ENCODE assay signal across 10 cellular contexts in the genomic region with DNA sequence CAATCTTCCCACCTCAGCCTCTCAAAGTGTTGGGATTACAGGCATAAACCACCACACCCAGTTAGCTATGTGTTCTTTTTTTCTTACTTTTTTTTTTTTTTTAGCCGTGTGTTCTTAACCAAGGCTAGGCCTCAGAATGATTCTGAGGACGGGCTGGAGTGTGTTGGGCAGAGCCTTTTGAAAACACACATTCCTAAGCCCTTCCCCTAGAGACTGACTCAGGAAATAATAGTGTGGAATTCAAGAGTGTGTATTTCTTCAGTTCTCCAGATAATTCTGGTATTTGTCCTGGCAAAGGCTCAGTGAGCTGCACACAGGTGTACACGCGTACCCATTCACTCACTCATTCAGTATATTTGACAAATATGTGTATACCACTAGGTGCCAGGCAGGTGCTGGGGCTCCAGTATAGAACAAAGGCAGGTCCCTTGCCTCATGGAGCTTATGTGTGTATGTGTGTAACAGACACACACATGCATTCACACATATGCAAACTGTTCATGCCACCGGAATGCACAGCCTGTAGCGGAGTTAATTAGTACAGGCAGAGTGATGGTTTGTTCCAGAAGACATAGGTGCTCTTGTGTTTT.
DNase-seq lines count a peak whose midpoint lies in the region; ATAC-seq and TF ChIP-seq lines count a peak whose summit lies in the region.
"Had no signal": no experiment of that assay in that cellular context is flagged by ENCODE, and none has a peak within 500 bp of the region (broad histone marks: within the 10 kb centered on the region; RNA-seq: fewer than 3 reads in every experiment).

No MANE protein-coding gene starts in this region.

- peaks cover 51% of the 10 kb centered on the region for H3K36me3 Mint-ChIP-seq in T-helper 2 cell treated with Interferon-gamma antibody and Interleukin-4, amounts not matched to agents 5 μg/mL and 100 μg/mL, for 36 hours (ENCODE audit: low read depth)
- H3K36me3 Mint-ChIP-seq in stimulated activated memory B cell treated with anti-CD40 and anti-IgM and Interleukin-4, amounts not matched to agents 10 μg/mL and 1 μg/mL and 100 μg/mL, for 72 hours, result peaks cover 66% of the 10 kb centered on the region

- H3K27me3 Mint-ChIP-seq in T-helper 2 cell treated with Interferon-gamma antibody and Interleukin-4, amounts not matched to agents 5 μg/mL and 100 μg/mL, for 36 hours (ENCODE audit: low read depth), result no peaks in the 10 kb centered on the region
- no peaks in the 10 kb centered on the region for H3K27me3 Mint-ChIP-seq in stimulated activated memory B cell treated with anti-CD40 and anti-IgM and Interleukin-4, amounts not matched to agents 10 μg/mL and 1 μg/mL and 100 μg/mL, for 72 hours

- no peak for ATAC-seq in stimulated activated memory B cell treated with anti-CD40 and anti-IgM and Interleukin-4, amounts not matched to agents 10 μg/mL and 1 μg/mL and 100 μg/mL, for 72 hours
- no peak for ATAC-seq in HG02610 (IDR thresholded peaks at IDR 0.05; ENCODE audit: unreplicated experiment)

- no peaks in the 10 kb centered on the region for H3K9me3 Mint-ChIP-seq in T-helper 2 cell treated with Interferon-gamma antibody and Interleukin-4, amounts not matched to agents 5 μg/mL and 100 μg/mL, for 36 hours
- no peaks in the 10 kb centered on the region for H3K9me3 Mint-ChIP-seq in stimulated activated memory B cell treated with anti-CD40 and anti-IgM and Interleukin-4, amounts not matched to agents 10 μg/mL and 1 μg/mL and 100 μg/mL, for 72 hours

- no peak for DNase-seq in T-helper 2 cell treated with Interferon-gamma antibody and Interleukin-4, amounts not matched to agents 5 μg/mL and 100 μg/mL, for 36 hours (ENCODE audit: low spot score)
- DNase-seq in T-helper 2 cell (no peak), astrocyte of the cerebellum (ENCODE audit: low read depth) (peak; percentile 45), iPS-NIHi7 (ENCODE audit: extremely low spot score) (peak; percentile 2), NCI-H446 (lab: John Stamatoyannopoulos, UW) (no peak), RKO (ENCODE audit: low spot score) (no peak)
- DNase-seq: activated T-cell treated with anti-CD3 and anti-CD28 coated beads, Interleukin-2, amount 50 U/mL, for 48 hours; SJCRH30 had no signal

- no peak for TF ChIP-seq CTCF in astrocyte of the cerebellum (IDR thresholded peaks at IDR 0.05; ENCODE audit: low read depth, low read length, missing control alignments)

- in situ Hi-C loops in astrocyte of the cerebellum (cut with HindIII; ENCODE audit: low sequenced_read_pairs), result no loop called here

- no peak overlapping the region for H3K4me3 ChIP-seq in astrocyte of the cerebellum (ENCODE audit: low read depth, low read length)
- H3K4me3 ChIP-seq: SJCRH30 had no signal

- H3K27ac Mint-ChIP-seq in T-helper 2 cell treated with Interferon-gamma antibody and Interleukin-4, amounts not matched to agents 5 μg/mL and 100 μg/mL, for 36 hours, result peak overlapping the region; percentile 89
- H3K27ac Mint-ChIP-seq in stimulated activated memory B cell treated with anti-CD40 and anti-IgM and Interleukin-4, amounts not matched to agents 10 μg/mL and 1 μg/mL and 100 μg/mL, for 72 hours, result peak overlapping the region; percentile 43

- H3K4me3 Mint-ChIP-seq in T-helper 2 cell treated with Interferon-gamma antibody and Interleukin-4, amounts not matched to agents 5 μg/mL and 100 μg/mL, for 36 hours, result no peak overlapping the region
- no peak overlapping the region for H3K4me3 Mint-ChIP-seq in stimulated activated memory B cell treated with anti-CD40 and anti-IgM and Interleukin-4, amounts not matched to agents 10 μg/mL and 1 μg/mL and 100 μg/mL, for 72 hours

- peaks cover 78% of the 10 kb centered on the region for H3K4me1 Mint-ChIP-seq in T-helper 2 cell treated with Interferon-gamma antibody and Interleukin-4, amounts not matched to agents 5 μg/mL and 100 μg/mL, for 36 hours (ENCODE audit: low read depth)
- peaks cover 42% of the 10 kb centered on the region for H3K4me1 Mint-ChIP-seq in stimulated activated memory B cell treated with anti-CD40 and anti-IgM and Interleukin-4, amounts not matched to agents 10 μg/mL and 1 μg/mL and 100 μg/mL, for 72 hours

Comparison
In these comparisons a context has a peak if more than half of its experiments do, and no peak if none do; other contexts are left out.
1. DNase-seq: peak in astrocyte of the cerebellum (single experiment) and iPS-NIHi7 (single experiment); none in T-helper 2 cell treated with Interferon-gamma antibody and Interleukin-4, amounts not matched to agents 5 μg/mL and 100 μg/mL, for 36 hours (single experiment), T-helper 2 cell (0 of 5), NCI-H446 (0 of 2) and RKO (single experiment).